In genomic region chr5:79975422-79975821, GRCh38 we compare ENCODE assay signal across 16 cellular contexts. TPM values are rescaled to one million over a fixed set of nuclear protein-coding genes. Genes with fewer than 3 reads are reported as not detected.
"Had no signal": no experiment of that assay in that cellular context is flagged by ENCODE, and none has a peak within 500 bp of the region (broad histone marks: within the 10 kb centered on the region; RNA-seq: fewer than 3 reads in every experiment).

No MANE protein-coding gene starts in this region.

- H3K4me3 ChIP-seq: heart left ventricle, lower lobe of right lung, ovary, thyroid gland had no signal

- ATAC-seq: lower lobe of right lung; stimulated activated memory B cell treated with anti-CD40 and anti-IgM and Interleukin-4, amounts not matched to agents 10 μg/mL and 1 μg/mL and 100 μg/mL, for 72 hours had no signal

- H3K27me3 ChIP-seq: heart left ventricle, ovary, thyroid gland had no signal

- H3K27ac ChIP-seq: lower lobe of right lung, ovary, thyroid gland had no signal

- DNase-seq: activated CD4-positive, alpha-beta T cell treated with anti-CD3 and anti-CD28 coated beads, Interleukin-2, amount 10 ng/mL, durations not matched to agents 7 days and 5 days; activated naive CD4-positive, alpha-beta T cell; activated T-cell treated with anti-CD3 and anti-CD28 coated beads for 4 hours; anterior cingulate cortex; cerebellar nuclear complex; effector memory CD4-positive, alpha-beta T cell; heart left ventricle; immature natural killer cell; left cardiac atrium; lower lobe of right lung; midbrain; ovary; stimulated activated CD4-positive, alpha-beta T cell treated with anti-CD3 and anti-CD28 coated beads, Interleukin-12 subunit alpha, Interleukin-12 subunit beta, amount 100 ng/mL, for 4 hours; stimulated activated CD4-positive, alpha-beta T cell treated with anti-CD3 and anti-CD28 coated beads, Interleukin-2, amount 100 ng/mL, for 48 hours; thyroid gland had no signal

- H3K9me3 ChIP-seq: heart left ventricle, lower lobe of right lung, ovary, thyroid gland had no signal

- H3K4me1 ChIP-seq: lower lobe of right lung, thyroid gland had no signal

- H3K36me3 ChIP-seq: ovary had no signal

RNA-seq across cellular contexts. Expression of gene THBS4, which starts 59.7 kb away (rescaled TPM):
- polyA plus RNA-seq: immature natural killer cell had no signal
